ENCODE assay signal across 13 cellular contexts in genomic region chr11:63978551-63979235, GRCh38. TPM values are rescaled to one million over a fixed set of nuclear protein-coding genes. Genes with fewer than 3 reads are reported as not detected.
DNase-seq lines count a peak whose midpoint lies in the region; ATAC-seq and TF ChIP-seq lines count a peak whose summit lies in the region.
"Had no signal": no experiment of that assay in that cellular context is flagged by ENCODE, and none has a peak within 500 bp of the region (broad histone marks: within the 10 kb centered on the region; RNA-seq: fewer than 3 reads in every experiment).

No MANE protein-coding gene starts in this region.

- dilution Hi-C loops in mammary epithelial cell (cut with HindIII; ENCODE audit: low sequenced_read_pairs), result no loop called here

- H3K79me2 ChIP-seq in mammary epithelial cell (ENCODE audit: insufficient read depth, low read length), result peaks cover 72% of the 10 kb centered on the region

- POLR2A ChIA-PET in MCF 10A (lab: Yijun Ruan, JAX), result interaction anchor here (0.9 kb wide), 1 partner anchor 142 kb away, joined by 4 read pairs; no protein-coding TSS in a partner anchor
- POLR2A ChIA-PET in RWPE1 (lab: Yijun Ruan, JAX; ENCODE audit: low non-redundant PET), result interaction anchor here (0.7 kb wide), 1 partner anchor 130 kb away, joined by 5 read pairs; no protein-coding TSS in a partner anchor

- ATAC-seq in stimulated activated memory B cell treated with anti-CD40 and anti-IgM and Interleukin-4, amounts not matched to agents 10 μg/mL and 1 μg/mL and 100 μg/mL, for 72 hours, result no peak
- ATAC-seq in HG02571 (IDR thresholded peaks at IDR 0.05; ENCODE audit: unreplicated experiment) (no peak), GM19452 (IDR thresholded peaks at IDR 0.05; ENCODE audit: unreplicated experiment) (no peak)
- ATAC-seq: SK-N-SH treated with all-trans-retinoic acid at 6 μM for 48 hours had no signal

- BruUV-seq in MCF 10A (replicated peaks; lab: Mats Ljungman, UMichigan) (no TSS peak), mammary epithelial cell (replicated peaks; lab: Mats Ljungman, UMichigan) (no TSS peak)

- no peak overlapping the region for H3K4me2 ChIP-seq in mammary epithelial cell (ENCODE audit: insufficient read depth, low read depth, low read length)

- H3K9me3 ChIP-seq in mammary epithelial cell (replicated peaks; ENCODE audit: insufficient read depth, low read length), result no peaks in the 10 kb centered on the region
- H3K9me3 ChIP-seq: testis had no signal

- 83% methylated on average over 6 of the region's 10 CpGs for WGBS in mammary epithelial cell (ENCODE audit: low coverage, missing lambda C conversion rate)

- H3K36me3 ChIP-seq in mammary epithelial cell (ENCODE audit: insufficient read depth, low read length), result peaks cover 8% of the 10 kb centered on the region

- no peaks in the 10 kb centered on the region for H3K27me3 Mint-ChIP-seq in MCF 10A (ENCODE audit: insufficient read depth, unreplicated experiment)
- H3K27me3 Mint-ChIP-seq in glutamatergic neuron (ENCODE audit: unreplicated experiment), result peaks cover 2% of the 10 kb centered on the region
- no peaks in the 10 kb centered on the region for H3K27me3 Mint-ChIP-seq in stimulated activated memory B cell treated with anti-CD40 and anti-IgM and Interleukin-4, amounts not matched to agents 10 μg/mL and 1 μg/mL and 100 μg/mL, for 72 hours

- no peaks in the 10 kb centered on the region for H3K9me3 Mint-ChIP-seq in MCF 10A (ENCODE audit: unreplicated experiment)
- peaks cover 10% of the 10 kb centered on the region for H3K9me3 Mint-ChIP-seq in glutamatergic neuron (ENCODE audit: unreplicated experiment)
- no peaks in the 10 kb centered on the region for H3K9me3 Mint-ChIP-seq in stimulated activated memory B cell treated with anti-CD40 and anti-IgM and Interleukin-4, amounts not matched to agents 10 μg/mL and 1 μg/mL and 100 μg/mL, for 72 hours

- H2AFZ ChIP-seq in mammary epithelial cell (ENCODE audit: low read depth, low read length), result no peak overlapping the region

- no peaks in the 10 kb centered on the region for H4K20me1 ChIP-seq in mammary epithelial cell (ENCODE audit: insufficient read depth, low read length)

- peak overlapping the region; percentile 39 for H3K27ac Mint-ChIP-seq in MCF 10A (ENCODE audit: low read depth, unreplicated experiment)
- peak overlapping the region; percentile 64 for H3K27ac Mint-ChIP-seq in glutamatergic neuron (ENCODE audit: unreplicated experiment)
- peak overlapping the region; percentile 8 for H3K27ac Mint-ChIP-seq in stimulated activated memory B cell treated with anti-CD40 and anti-IgM and Interleukin-4, amounts not matched to agents 10 μg/mL and 1 μg/mL and 100 μg/mL, for 72 hours

- H3K36me3 Mint-ChIP-seq in MCF 10A (ENCODE audit: insufficient read depth, unreplicated experiment) (peaks cover 35% of the 10 kb centered on the region), glutamatergic neuron (ENCODE audit: unreplicated experiment) (no peaks in the 10 kb centered on the region)
- H3K36me3 Mint-ChIP-seq in stimulated activated memory B cell treated with anti-CD40 and anti-IgM and Interleukin-4, amounts not matched to agents 10 μg/mL and 1 μg/mL and 100 μg/mL, for 72 hours, result peaks cover 16% of the 10 kb centered on the region

- in situ Hi-C loops in mammary epithelial cell (cut with MboI; ENCODE audit: low sequenced_read_pairs in 2 of 2), result no loop called here

- no peak overlapping the region for H3K9ac ChIP-seq in mammary epithelial cell (ENCODE audit: insufficient read depth, low read length)

- H3K27me3 ChIP-seq in mammary epithelial cell (ENCODE audit: insufficient read depth, low read length), result no peaks in the 10 kb centered on the region
- H3K27me3 ChIP-seq: testis had no signal

- DNase-seq in MCF 10A (ENCODE audit: unreplicated experiment) (no peak), mammary epithelial cell (no peak), RWPE1 (ENCODE audit: low spot score) (no peak), glutamatergic neuron (no peak), NCI-H69 (lab: John Stamatoyannopoulos, UW) (no peak)
- DNase-seq: islet precursor cell, NCI-H345, testis had no signal

- CTCF ChIA-PET in MCF 10A (lab: Yijun Ruan, JAX) (interaction anchor here (0.6 to 1.3 kb wide), 5 partner anchors 33 to 172 kb away, joined by 3 to 6 read pairs (median 4); no protein-coding TSS in a partner anchor), mammary epithelial cell (lab: Charles Lee; ENCODE audit: low non-redundant PET) (no interaction called here), RWPE1 (lab: Yijun Ruan, JAX) (no interaction called here)

- no peak overlapping the region for H3K4me3 ChIP-seq in mammary epithelial cell (replicated peaks in 1 of 3; ENCODE audit: insufficient read depth in 1 of 3, low read depth in 2 of 3, low read length in 3 of 3)
- H3K4me3 ChIP-seq: testis had no signal

- TF ChIP-seq CTCF in MCF 10A (IDR thresholded peaks at IDR 0.05; ENCODE audit: unreplicated experiment), result no peak
- no peak for TF ChIP-seq CTCF in mammary epithelial cell (conservative IDR thresholded peaks at IDR 0.05 in 1 of 2, IDR thresholded peaks at IDR 0.05 in 1 of 2; ENCODE audit: extremely low read depth in 1 of 2, insufficient read depth in 1 of 2, low read depth in 1 of 2, low read length in 2 of 2)
- no peak for TF ChIP-seq CTCF in RWPE1 (conservative IDR thresholded peaks at IDR 0.05; ENCODE audit: low read depth)
- TF ChIP-seq CTCF in glutamatergic neuron (IDR thresholded peaks at IDR 0.05; ENCODE audit: partially characterized antibody, unreplicated experiment), result no peak

- no peak overlapping the region for H3K27ac ChIP-seq in mammary epithelial cell (ENCODE audit: insufficient read depth, low read depth, low read length)
- peak overlapping the region; percentile 94 for H3K27ac ChIP-seq in RWPE1
- H3K27ac ChIP-seq: testis had no signal

- H3K4me1 Mint-ChIP-seq in MCF 10A (ENCODE audit: insufficient read depth, unreplicated experiment), result peaks cover 6% of the 10 kb centered on the region
- peaks cover 22% of the 10 kb centered on the region for H3K4me1 Mint-ChIP-seq in glutamatergic neuron (ENCODE audit: low read depth, unreplicated experiment)
- peaks cover 47% of the 10 kb centered on the region for H3K4me1 Mint-ChIP-seq in stimulated activated memory B cell treated with anti-CD40 and anti-IgM and Interleukin-4, amounts not matched to agents 10 μg/mL and 1 μg/mL and 100 μg/mL, for 72 hours

- intact Hi-C loops in MCF 10A (cut with micrococcal nuclease), result no loop called here
- intact Hi-C loops in mammary epithelial cell (cut with micrococcal nuclease), result no loop called here

- peaks cover 14% of the 10 kb centered on the region for H3K4me1 ChIP-seq in mammary epithelial cell (ENCODE audit: insufficient read depth, low read length)

- H3K4me3 Mint-ChIP-seq in MCF 10A (ENCODE audit: unreplicated experiment), result no peak overlapping the region
- H3K4me3 Mint-ChIP-seq in glutamatergic neuron (ENCODE audit: unreplicated experiment), result peak overlapping the region; percentile 40
- H3K4me3 Mint-ChIP-seq in stimulated activated memory B cell treated with anti-CD40 and anti-IgM and Interleukin-4, amounts not matched to agents 10 μg/mL and 1 μg/mL and 100 μg/mL, for 72 hours, result no peak overlapping the region

RNA-seq across cellular contexts. Expression of gene COX8A, which starts 4.3 kb away (rescaled TPM):
- total RNA-seq in MCF 10A (2022), result 461 and 466 TPM in 2 replicates
- total RNA-seq in mammary epithelial cell, result 100 to 1,000 TPM; 185 to 338 TPM
- 576 TPM for polyA plus RNA-seq in mammary epithelial cell
- 282 TPM for polyA minus RNA-seq in mammary epithelial cell
- 289 TPM for total RNA-seq in glutamatergic neuron (ENCODE audit: unreplicated experiment)

RNA-seq across cellular contexts. Expression of gene OTUB1, which starts 7.5 kb away (rescaled TPM):
- total RNA-seq in MCF 10A (2022), result 50.9 and 56.0 TPM in 2 replicates
- 100 to 1,000 TPM in 1 of 2 donors, 10 to 100 TPM in 1; 48.0 to 101 TPM for total RNA-seq in mammary epithelial cell
- 196 TPM for polyA plus RNA-seq in mammary epithelial cell
- polyA minus RNA-seq in mammary epithelial cell, result 121 TPM
- total RNA-seq in glutamatergic neuron (ENCODE audit: unreplicated experiment), result 126 TPM

RNA-seq across cellular contexts. Expression of gene NAA40, which starts 39.9 kb away (rescaled TPM):
- total RNA-seq in MCF 10A (2022) (11.7 and 13.4 TPM in 2 replicates), mammary epithelial cell (10 to 100 TPM; 16.3 to 20.2 TPM), glutamatergic neuron (ENCODE audit: unreplicated experiment) (68.0 TPM)
- 18.0 TPM for polyA plus RNA-seq in mammary epithelial cell
- 19.3 TPM for polyA minus RNA-seq in mammary epithelial cell

RNA-seq across cellular contexts. Expression of gene FLRT1, which starts 57.0 kb away (rescaled TPM):
- total RNA-seq in MCF 10A (2022), result 2.7 and 7.0 TPM in 2 replicates
- under 1 TPM; 0.16 to 0.33 TPM for total RNA-seq in mammary epithelial cell
- 0.02 TPM for polyA plus RNA-seq in mammary epithelial cell
- polyA minus RNA-seq in mammary epithelial cell, result not detected
- total RNA-seq in glutamatergic neuron (ENCODE audit: unreplicated experiment), result 3.7 TPM
- total RNA-seq: LHCN-M2 had no signal

Comparison
In these comparisons a context has a peak if more than half of its experiments do, and no peak if none do; other contexts are left out.
1. H3K27ac Mint-ChIP-seq: peak in every context shown above with its lines; median percentile 64 in glutamatergic neuron; 39 in MCF 10A; 8 in stimulated activated memory B cell treated with anti-CD40 and anti-IgM and Interleukin-4, amounts not matched to agents 10 μg/mL and 1 μg/mL and 100 μg/mL, for 72 hours.